1 cellular context compared by ENCODE assay signal in genomic region chr11:33706546-33706945, GRCh38.
TF ChIP-seq lines count a peak whose summit lies in the region.

No MANE protein-coding gene starts in this region.

TF ChIP-seq in GM12878, 131 proteins besides CTCF, POLR2A, EP300 and RAD21:
- TF ChIP-seq ZNF384 (IDR thresholded peaks at IDR 0.05; ENCODE audit: borderline replicate concordance, low read depth, low read length) = peak; percentile 68
- no peak for TF ChIP-seq JUND (IDR thresholded peaks at IDR 0.05; ENCODE audit: low read depth, low read length)
- no peak for TF ChIP-seq RELA (IDR thresholded peaks at IDR 0.05; ENCODE audit: borderline replicate concordance, partially characterized antibody)
- TF ChIP-seq EGR1 (IDR thresholded peaks at IDR 0.05; ENCODE audit: borderline replicate concordance in 1 of 2, low read depth in 2 of 2, low read length in 2 of 2) = no peak
